Comparison of ENCODE assay signal across 14 cellular contexts in the genomic region with DNA sequence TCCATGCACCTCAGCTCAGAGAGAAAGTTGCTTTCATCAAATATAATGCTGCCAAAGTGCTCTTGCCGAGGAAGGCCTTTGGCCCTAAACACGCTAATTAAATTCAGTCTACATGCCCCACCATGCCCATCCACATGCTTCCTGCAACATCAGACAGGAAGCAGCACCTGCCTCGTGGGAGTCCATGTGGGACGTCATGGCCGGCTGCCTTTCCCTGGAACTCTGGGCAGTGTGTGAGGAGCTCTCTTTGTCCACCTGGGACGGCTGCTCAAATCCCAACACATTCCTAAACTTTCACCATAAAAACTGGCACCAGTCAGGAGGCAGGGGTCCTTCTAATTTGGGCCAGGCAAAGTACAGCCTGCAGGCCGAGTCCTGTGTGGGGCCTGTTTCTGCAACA. TPM values are rescaled to one million over a fixed set of nuclear protein-coding genes. Genes with fewer than 3 reads are reported as not detected.
DNase-seq lines count a peak whose midpoint lies in the region; ATAC-seq, FAIRE-seq and TF ChIP-seq lines count a peak whose summit lies in the region.
"Had no signal": no experiment of that assay in that cellular context is flagged by ENCODE, and none has a peak within 500 bp of the region (broad histone marks: within the 10 kb centered on the region; RNA-seq: fewer than 3 reads in every experiment).

No MANE protein-coding gene starts in this region.

- intact Hi-C loops in tibial artery (cut with DNase I; ENCODE audit: low total_unique reads): loop anchor here (10.0 kb wide), 1 partner anchor 329 kb away; the partner anchor contains the start of gene KANSL3

- H3K23ac ChIP-seq in H1 (ENCODE audit: insufficient read length): no peak overlapping the region

- no peak overlapping the region for H3K14ac ChIP-seq in H1 (ENCODE audit: insufficient read length)

- H3K27ac ChIP-seq in BLaER1: no peak overlapping the region
- H3K27ac ChIP-seq in BLaER1 treated with 17β-estradiol and CSF1 and Interleukin-3, amounts not matched to agents 10 nM and 100 nM: peak overlapping the region in 7 of 11 experiments; percentile 5 to 49 (median 29); a peak in 8 of 22 replicates
- no peak overlapping the region for H3K27ac ChIP-seq in H1 (ENCODE audit: low read depth, low read length)
- H3K27ac ChIP-seq in tibial artery: no peak overlapping the region
- H3K27ac ChIP-seq: cardiac muscle cell, right lobe of liver, testis had no signal

- H3K9ac ChIP-seq in BLaER1 (no peak overlapping the region), H1 (replicated peaks in 1 of 4; ENCODE audit: extremely low read depth in 1 of 4, low read depth in 3 of 4, low read length in 3 of 4) (no peak overlapping the region)
- H3K9ac ChIP-seq in BLaER1 treated with 17β-estradiol and CSF1 and Interleukin-3, amounts not matched to agents 10 nM and 100 nM: peak overlapping the region in 1 of 11 experiments; percentile 10; a peak in 1 of 22 replicates

- H3K4ac ChIP-seq in H1 (replicated peaks; ENCODE audit: insufficient read length, low read depth, low read length): no peak overlapping the region

- no peak overlapping the region for H2BK5ac ChIP-seq in H1 (ENCODE audit: low read depth, low read length)

- H3K9me3 ChIP-seq in BLaER1: no peaks in the 10 kb centered on the region
- no peaks in the 10 kb centered on the region for H3K9me3 ChIP-seq in BLaER1 treated with 17β-estradiol and CSF1 and Interleukin-3, amounts not matched to agents 10 nM and 100 nM (replicated peaks in 1 of 11)
- no peaks in the 10 kb centered on the region for H3K9me3 ChIP-seq in H1 (ENCODE audit: insufficient read depth in 2 of 2, low read depth in 1 of 2, low read length in 1 of 2)
- H3K9me3 ChIP-seq in tibial artery: no peaks in the 10 kb centered on the region
- H3K9me3 ChIP-seq: right lobe of liver, testis had no signal

- H3K27me3 ChIP-seq in BLaER1 (no peaks in the 10 kb centered on the region), H1 (replicated peaks in 1 of 4; ENCODE audit: control insufficient read depth in 3 of 4, extremely low read depth in 1 of 4, insufficient read depth in 3 of 4, low read length in 3 of 4) (no peaks in the 10 kb centered on the region), tibial artery (peaks cover 0 to 4% of the 10 kb centered on the region in 2 donors)
- H3K27me3 ChIP-seq in BLaER1 treated with 17β-estradiol and CSF1 and Interleukin-3, amounts not matched to agents 10 nM and 100 nM: no peaks in the 10 kb centered on the region
- H3K27me3 ChIP-seq: cardiac muscle cell, right lobe of liver, testis had no signal

- 87% methylated on average over 5 of the region's 7 CpGs; no CpG with 5 or more reads in 1 of the 2 experiments for WGBS in H1 (ENCODE audit: extremely low coverage in 1 of 2, insufficient coverage in 1 of 2, insufficient read length in 1 of 2, insufficient replicate concordance in 2 of 2, low coverage in 1 of 2, low lambda C conversion rate in 2 of 2, missing lambda C conversion rate in 1 of 2), 2 experiments

- H2BK120ac ChIP-seq in H1 (replicated peaks; ENCODE audit: low read depth, low read length): no peak overlapping the region

- H3K23me2 ChIP-seq in H1 (ENCODE audit: low read depth, low read length): 0 out of 2 replicates have a peak, but pooled peaks cover 2% of the 10 kb centered on the region

- POLR2A ChIA-PET in H1 (lab: Charles Lee; ENCODE audit: partially characterized antibody): interaction anchor here (1.0 kb wide), 1 partner anchor 92 kb away, joined by 3 read pairs; no protein-coding TSS in a partner anchor

- H3K4me3 ChIP-seq in BLaER1: no peak overlapping the region
- H3K4me3 ChIP-seq in BLaER1 treated with 17β-estradiol and CSF1 and Interleukin-3, amounts not matched to agents 10 nM and 100 nM: no peak overlapping the region
- H3K4me3 ChIP-seq in H1 (ENCODE audit: extremely low read depth in 1 of 4, insufficient read depth in 2 of 4, low read depth in 3 of 4, low read length in 4 of 4): no peak overlapping the region
- H3K4me3 ChIP-seq in tibial artery: no peak overlapping the region
- H3K4me3 ChIP-seq: cardiac muscle cell, right lobe of liver, testis had no signal

- TF ChIP-seq POLR2A in H1 (IDR thresholded peaks at IDR 0.05; ENCODE audit: control extremely low read depth in 1 of 2, low read depth in 2 of 2, low read length in 2 of 2): no peak

- H3K79me2 ChIP-seq in H1 (ENCODE audit: control insufficient read depth in 1 of 2, insufficient read depth in 2 of 2, low read length in 2 of 2): no peaks in the 10 kb centered on the region

- H4K5ac ChIP-seq in H1 (ENCODE audit: insufficient read length, low read depth, low read length): no peak overlapping the region

- H2AK5ac ChIP-seq in H1 (ENCODE audit: low read depth, low read length): no peak overlapping the region

- H4K8ac ChIP-seq in H1 (ENCODE audit: extremely low read depth, insufficient read depth, low read length): peak overlapping the region; percentile 58; the same call in 1 of the 2 replicates

- DNase-seq in NCI-H69 (lab: John Stamatoyannopoulos, UW) (peak; percentile 26), H1 (ENCODE audit: low read depth in 1 of 2, low spot score in 2 of 2) (no peak), tibial artery (no peak)
- DNase-seq: Karpas-422, NCI-H2227 treated with DMSO at 0.1 percent for 48 hours, RPMI8226, testis had no signal

- no peak for TF ChIP-seq EP300 in H1 (IDR thresholded peaks at IDR 0.05; ENCODE audit: borderline replicate concordance in 1 of 2, low read depth in 2 of 2, low read length in 2 of 2)

- TF ChIP-seq RAD21 in H1 (IDR thresholded peaks at IDR 0.05 in 1 of 2, conservative IDR thresholded peaks at IDR 0.05 in 1 of 2; ENCODE audit: low read depth in 2 of 2, low read length in 2 of 2): no peak

- H4K91ac ChIP-seq in H1 (replicated peaks; ENCODE audit: insufficient read length, low read length): no peak overlapping the region

- TF ChIP-seq CTCF in H1 (IDR thresholded peaks at IDR 0.05; ENCODE audit: control extremely low read depth in 1 of 3, insufficient read depth in 1 of 3, low read depth in 1 of 3, low read length in 3 of 3) (no peak), tibial artery (IDR thresholded peaks at IDR 0.05) (no peak)

- no peak overlapping the region for H2BK12ac ChIP-seq in H1 (ENCODE audit: low read depth, low read length)

- no peak overlapping the region for H2BK15ac ChIP-seq in H1 (ENCODE audit: low read length)

- ATAC-seq in HG03342 (IDR thresholded peaks at IDR 0.05; ENCODE audit: unreplicated experiment) (no peak), GM18858 (IDR thresholded peaks at IDR 0.05; ENCODE audit: unreplicated experiment) (no peak)
- ATAC-seq: right lobe of liver had no signal

- no peak overlapping the region for H3K56ac ChIP-seq in H1 (replicated peaks; ENCODE audit: insufficient read length, low read depth, low read length)

- FAIRE-seq in H1 (lab: Jason Lieb, UNC): no peak
- FAIRE-seq: endothelial cell of umbilical vein had no signal

- peaks cover 82% of the 10 kb centered on the region for H3K4me1 ChIP-seq in BLaER1
- H3K4me1 ChIP-seq in BLaER1 treated with 17β-estradiol and CSF1 and Interleukin-3, amounts not matched to agents 10 nM and 100 nM: peaks cover 30 to 83% (median 79%) of the 10 kb centered on the region in 10 experiments
- peaks cover 0 to 4% (median 3%) of the 10 kb centered on the region in 4 experiments; a peak in 5 of 7 replicates for H3K4me1 ChIP-seq in H1 (replicated peaks in 1 of 4; ENCODE audit: control insufficient read depth in 3 of 4, insufficient read depth in 4 of 4, low read length in 3 of 4)
- peaks cover 0 to 3% (median 0%) of the 10 kb centered on the region in 4 donors for H3K4me1 ChIP-seq in tibial artery
- H3K4me1 ChIP-seq: right lobe of liver, testis had no signal

- no peak overlapping the region for H2AFZ ChIP-seq in H1 (ENCODE audit: low read length)

- no peak overlapping the region for H2BK20ac ChIP-seq in H1 (ENCODE audit: low read length)

- H3K79me1 ChIP-seq in H1 (ENCODE audit: low read depth, low read length): no peaks in the 10 kb centered on the region

- H3K4me2 ChIP-seq in BLaER1 (peak overlapping the region; percentile 92), H1 (ENCODE audit: insufficient read depth in 1 of 2, low read depth in 2 of 2, low read length in 2 of 2) (no peak overlapping the region)
- peak overlapping the region; percentile 51 to 97 (median 81) for H3K4me2 ChIP-seq in BLaER1 treated with 17β-estradiol and CSF1 and Interleukin-3, amounts not matched to agents 10 nM and 100 nM

- no peak overlapping the region for H3K18ac ChIP-seq in H1 (ENCODE audit: extremely low read depth, low read length)

- H4K20me1 ChIP-seq in BLaER1: no peaks in the 10 kb centered on the region
- peaks cover 0 to 5% (median 0%) of the 10 kb centered on the region in 11 experiments; a peak in 2 of 22 replicates for H4K20me1 ChIP-seq in BLaER1 treated with 17β-estradiol and CSF1 and Interleukin-3, amounts not matched to agents 10 nM and 100 nM
- no peaks in the 10 kb centered on the region for H4K20me1 ChIP-seq in H1 (replicated peaks in 1 of 2; ENCODE audit: control insufficient read depth in 1 of 2, insufficient read depth in 2 of 2, low read length in 2 of 2)

- CTCF ChIA-PET in H1 (lab: Charles Lee; ENCODE audit: partially characterized antibody): interaction anchor here (0.8 to 1.8 kb wide), 7 partner anchors 11 to 149 kb away, joined by 3 to 10 read pairs (median 3); partner anchors contain the start of genes ANKRD36 and ANKRD39

- H3K36me3 ChIP-seq in BLaER1 (no peaks in the 10 kb centered on the region), H1 (ENCODE audit: control insufficient read depth in 2 of 4, insufficient read depth in 4 of 4, low read length in 3 of 4) (no peaks in the 10 kb centered on the region), tibial artery (no peaks in the 10 kb centered on the region)
- H3K36me3 ChIP-seq in BLaER1 treated with 17β-estradiol and CSF1 and Interleukin-3, amounts not matched to agents 10 nM and 100 nM: no peaks in the 10 kb centered on the region
- H3K36me3 ChIP-seq: cardiac muscle cell, right lobe of liver had no signal

TF ChIP-seq in H1, 55 proteins besides CTCF, POLR2A, EP300 and RAD21 (continues in another document):
- TF ChIP-seq JUND (IDR thresholded peaks at IDR 0.05; ENCODE audit: low read length) (no peak), FOSL1 (IDR thresholded peaks at IDR 0.05; ENCODE audit: insufficient read depth, low read depth, low read length) (no peak), SIN3A (conservative IDR thresholded peaks at IDR 0.05 in 1 of 2, IDR thresholded peaks at IDR 0.05 in 1 of 2; ENCODE audit: low read depth in 1 of 2, low read length in 2 of 2) (no peak)

RNA-seq across cellular contexts. Expression of gene FAM178B, which starts 23.1 kb away (rescaled TPM):
- total RNA-seq in H1 (2021; fragmentation: NEBNext Ultra II Directional; extraction: Animal tissue kit (Norgen Biotek cat#: 25700)): 0.63 and 0.65 TPM in 2 replicates
- polyA plus RNA-seq in H1 (2011; rRNA removed): 0.91 and 1.4 TPM in 2 replicates
- 0.36 TPM for polyA plus RNA-seq in H1 (2011; cell fraction: cytosol; rRNA removed)
- 0.73 TPM for polyA plus RNA-seq in H1 (2011; cell fraction: nucleus; rRNA removed)
- polyA plus RNA-seq in H1 (2012, experiment 1 of 2): 0.51 to 0.81 TPM (median 0.59 TPM) in 4 replicates
- polyA plus RNA-seq in H1 (2012, experiment 2 of 2): 0.21 TPM
- 0.53 TPM for polyA plus RNA-seq in H1 (2013, experiment 1 of 2)
- 0.57 TPM for polyA plus RNA-seq in H1 (2013, experiment 2 of 2)
- polyA minus RNA-seq in H1 (2011; rRNA and poly(A)+ RNA removed): not detected in 2 replicates
- not detected for polyA minus RNA-seq in H1 (2011; cell fraction: cytosol; rRNA and poly(A)+ RNA removed)
- not detected for polyA minus RNA-seq in H1 (2011; cell fraction: nucleus; rRNA and poly(A)+ RNA removed)
- total RNA-seq: endothelial cell of umbilical vein had no signal
- polyA plus RNA-seq: endothelial cell of umbilical vein had no signal

Comparison
In these comparisons a context has a peak if more than half of its experiments do, and no peak if none do; other contexts are left out.
1. H3K27ac ChIP-seq: peak in BLaER1 treated with 17β-estradiol and CSF1 and Interleukin-3, amounts not matched to agents 10 nM and 100 nM (7 of 11); none in BLaER1 (single experiment), H1 (single experiment) and tibial artery (0 of 2).
2. H3K4me2 ChIP-seq: peak in BLaER1 (single experiment) and BLaER1 treated with 17β-estradiol and CSF1 and Interleukin-3, amounts not matched to agents 10 nM and 100 nM (11 of 11); none in H1 (0 of 2).